Comparison of ENCODE assay signal across 16 cellular contexts in the genomic region with DNA sequence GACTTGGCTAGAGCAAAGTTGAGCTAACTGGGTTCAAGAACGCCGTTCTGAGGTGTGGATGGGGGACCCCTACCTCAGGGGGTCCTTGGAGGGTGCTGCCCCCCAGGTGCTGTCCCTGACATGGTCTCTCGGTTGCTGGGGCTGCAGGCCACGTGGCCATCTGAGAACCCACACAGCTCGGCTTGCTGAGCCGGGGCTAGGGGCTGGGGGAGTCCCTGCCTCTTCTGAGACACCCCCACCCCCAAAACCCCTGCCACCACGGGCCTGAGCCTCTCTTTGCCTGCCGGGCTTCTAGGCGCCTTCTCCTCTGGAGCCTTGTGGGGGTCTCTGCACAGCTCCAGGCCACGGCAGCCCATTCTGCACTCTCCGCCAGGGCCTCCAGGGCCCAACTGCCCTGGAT. TPM values are rescaled to one million over a fixed set of nuclear protein-coding genes. Genes with fewer than 3 reads are reported as not detected.
DNase-seq lines count a peak whose midpoint lies in the region; ATAC-seq and TF ChIP-seq lines count a peak whose summit lies in the region.
"Had no signal": no experiment of that assay in that cellular context is flagged by ENCODE, and none has a peak within 500 bp of the region (broad histone marks: within the 10 kb centered on the region; RNA-seq: fewer than 3 reads in every experiment).

No MANE protein-coding gene starts in this region.

- H3K27ac ChIP-seq in GM23338 (ENCODE audit: low read depth) (no peak overlapping the region), trophoblast cell (ENCODE audit: low read depth, low read length) (no peak overlapping the region)

- CTCF ChIA-PET in Caco-2 (lab: Charles Lee) (interaction anchor here (1.5 kb wide), 1 partner anchor 12 kb away, joined by 5 read pairs; no protein-coding TSS in a partner anchor), MCF 10A (lab: Yijun Ruan, JAX) (interaction anchor here (1.5 kb wide), 1 partner anchor 147 kb away, joined by 4 read pairs; no protein-coding TSS in a partner anchor)

- no peak overlapping the region for H2AK5ac ChIP-seq in trophoblast cell (ENCODE audit: low read length)

- H4K8ac ChIP-seq in trophoblast cell (ENCODE audit: low read depth, low read length), result no peak overlapping the region

- H3K36me3 ChIP-seq in Caco-2 (ENCODE audit: control insufficient read depth, insufficient read depth, low read length) (no peaks in the 10 kb centered on the region), GM23338 (ENCODE audit: insufficient read depth) (no peaks in the 10 kb centered on the region), trophoblast cell (ENCODE audit: control insufficient read depth in 1 of 2, insufficient read depth in 2 of 2, low read length in 2 of 2) (no peaks in the 10 kb centered on the region)
- H3K36me3 ChIP-seq: HAP-1 had no signal

- H4K91ac ChIP-seq in trophoblast cell (ENCODE audit: low read depth, low read length), result peak overlapping the region; percentile 32

- H3K9me3 Mint-ChIP-seq in Caco-2 (ENCODE audit: unreplicated experiment) (no peaks in the 10 kb centered on the region), GM23338 (no peaks in the 10 kb centered on the region), MCF 10A (ENCODE audit: unreplicated experiment) (no peaks in the 10 kb centered on the region)
- H3K9me3 Mint-ChIP-seq: HFFc6 had no signal

- H3K27me3 Mint-ChIP-seq in Caco-2 (ENCODE audit: insufficient read depth, unreplicated experiment), result no peaks in the 10 kb centered on the region
- peaks cover 3% of the 10 kb centered on the region for H3K27me3 Mint-ChIP-seq in GM23338 (ENCODE audit: insufficient read depth, low read depth, poor library complexity)
- no peaks in the 10 kb centered on the region for H3K27me3 Mint-ChIP-seq in MCF 10A (ENCODE audit: insufficient read depth, unreplicated experiment)
- H3K27me3 Mint-ChIP-seq: CD4-positive, alpha-beta memory T cell had no signal

- H3K4me1 Mint-ChIP-seq in Caco-2 (ENCODE audit: low read depth, unreplicated experiment) (peaks cover 53% of the 10 kb centered on the region), GM23338 (peaks cover 5% of the 10 kb centered on the region; the same call in 2 of the 3 replicates), MCF 10A (ENCODE audit: insufficient read depth, unreplicated experiment) (no peaks in the 10 kb centered on the region)
- H3K4me1 Mint-ChIP-seq: CD4-positive, alpha-beta memory T cell had no signal

- H3K27ac Mint-ChIP-seq in Caco-2 (ENCODE audit: unreplicated experiment) (peak overlapping the region; percentile 44), GM23338 (no peak overlapping the region; the same call in 1 of the 2 replicates), MCF 10A (ENCODE audit: low read depth, unreplicated experiment) (no peak overlapping the region)
- H3K27ac Mint-ChIP-seq: CD4-positive, alpha-beta memory T cell; HFFc6 had no signal

- POLR2A ChIA-PET in Caco-2 (lab: Charles Lee) (no interaction called here), MCF 10A (lab: Yijun Ruan, JAX) (interaction anchor here (0.9 kb wide), 1 partner anchor 36 kb away, joined by 4 read pairs; no protein-coding TSS in a partner anchor)

- peak overlapping the region; percentile 51 for H2BK12ac ChIP-seq in trophoblast cell (ENCODE audit: low read length)

- no peaks in the 10 kb centered on the region for H3K36me3 Mint-ChIP-seq in Caco-2 (ENCODE audit: insufficient read depth, unreplicated experiment)
- H3K36me3 Mint-ChIP-seq in GM23338 (ENCODE audit: low read depth), result no peaks in the 10 kb centered on the region
- no peaks in the 10 kb centered on the region for H3K36me3 Mint-ChIP-seq in MCF 10A (ENCODE audit: insufficient read depth, unreplicated experiment)
- H3K36me3 Mint-ChIP-seq: CD4-positive, alpha-beta memory T cell had no signal

- H4K12ac ChIP-seq in trophoblast cell (ENCODE audit: low read depth, low read length), result no peak overlapping the region

- WGBS in trophoblast cell (ENCODE audit: extremely low coverage, insufficient coverage, insufficient read length), result no CpG with 5 or more reads among the region's 11 CpGs

- no peak overlapping the region for H3K18ac ChIP-seq in trophoblast cell (ENCODE audit: low read length)

- no peak overlapping the region for H3K9ac ChIP-seq in trophoblast cell (ENCODE audit: low read length)

- no peaks in the 10 kb centered on the region for H3K9me3 ChIP-seq in Caco-2
- no peaks in the 10 kb centered on the region for H3K9me3 ChIP-seq in trophoblast cell (ENCODE audit: insufficient read depth, low read depth, low read length)
- H3K9me3 ChIP-seq: HAP-1 had no signal

- no peak overlapping the region for H2BK5ac ChIP-seq in trophoblast cell (ENCODE audit: low read depth, low read length, poor library complexity)

- ATAC-seq in GM23338, result no peak
- no peak for ATAC-seq in GM19395 (IDR thresholded peaks at IDR 0.05; ENCODE audit: unreplicated experiment)
- no peak for ATAC-seq in GM21447 (IDR thresholded peaks at IDR 0.05; ENCODE audit: unreplicated experiment)

- no peaks in the 10 kb centered on the region for H4K20me1 ChIP-seq in GM23338 (replicated peaks; ENCODE audit: insufficient read depth)

- H3K27me3 ChIP-seq in Caco-2 (replicated peaks; ENCODE audit: control insufficient read depth, insufficient read depth, low read length), result no peaks in the 10 kb centered on the region
- H3K27me3 ChIP-seq in GM23338 (ENCODE audit: insufficient read depth), result no peaks in the 10 kb centered on the region
- no peaks in the 10 kb centered on the region for H3K27me3 ChIP-seq in trophoblast cell (ENCODE audit: insufficient read depth, low read length)

- no peak overlapping the region for H3K4me2 ChIP-seq in GM23338
- H3K4me2 ChIP-seq in trophoblast cell (ENCODE audit: low read length), result no peak overlapping the region

- no peaks in the 10 kb centered on the region for H3K9me2 ChIP-seq in GM23338 (ENCODE audit: insufficient read depth)

- BruUV-seq in Caco-2 (replicated peaks; lab: Mats Ljungman, UMichigan), result no TSS peak
- no TSS peak for BruUV-seq in MCF 10A (replicated peaks; lab: Mats Ljungman, UMichigan)

- H3F3A ChIP-seq in GM23338 (replicated peaks; ENCODE audit: low read depth), result no peaks in the 10 kb centered on the region

- H3K79me1 ChIP-seq in trophoblast cell (ENCODE audit: low read length), result peaks cover 18% of the 10 kb centered on the region

- H2BK120ac ChIP-seq in trophoblast cell (ENCODE audit: insufficient read depth, low read length, poor library complexity), result peak overlapping the region; percentile 17

- H3K4me1 ChIP-seq in Caco-2 (peaks cover 85% of the 10 kb centered on the region), GM23338 (ENCODE audit: insufficient read depth) (no peaks in the 10 kb centered on the region), trophoblast cell (ENCODE audit: control insufficient read depth in 1 of 2, insufficient read depth in 2 of 2, low read length in 2 of 2) (peaks cover 24 to 40% of the 10 kb centered on the region in 2 experiments)
- H3K4me1 ChIP-seq: HAP-1 had no signal

- no peak overlapping the region for H3K4ac ChIP-seq in trophoblast cell (ENCODE audit: low read depth, low read length)

- H3K14ac ChIP-seq in trophoblast cell (ENCODE audit: low read length), result no peak overlapping the region

- H2AFZ ChIP-seq in GM23338, result peak overlapping the region; percentile 23; the same call in 1 of the 2 replicates
- H2AFZ ChIP-seq in trophoblast cell (ENCODE audit: insufficient read depth, low read length, poor library complexity), result no peak overlapping the region

- no peak for TF ChIP-seq CTCF in Caco-2 (IDR thresholded peaks at IDR 0.05; ENCODE audit: insufficient read depth in 1 of 2, low read depth in 1 of 2, low read length in 1 of 2, severe bottlenecking in 1 of 2, unreplicated experiment in 1 of 2)
- no peak for TF ChIP-seq CTCF in GM23338 (conservative IDR thresholded peaks at IDR 0.05; ENCODE audit: low read depth in 2 of 2)
- TF ChIP-seq CTCF in MCF 10A (IDR thresholded peaks at IDR 0.05; ENCODE audit: unreplicated experiment), result no peak

- intact Hi-C loops in Caco-2 (cut with micrococcal nuclease; ENCODE audit: unreplicated experiment), result no loop called here
- intact Hi-C loops in MCF 10A (cut with micrococcal nuclease), result no loop called here

- H3K79me2 ChIP-seq in GM23338 (replicated peaks; ENCODE audit: insufficient read depth) (no peaks in the 10 kb centered on the region), trophoblast cell (ENCODE audit: control insufficient read depth, insufficient read depth, low read length, poor library complexity) (no peaks in the 10 kb centered on the region)

- H3K4me3 Mint-ChIP-seq in Caco-2 (ENCODE audit: unreplicated experiment), result no peak overlapping the region
- no peak overlapping the region for H3K4me3 Mint-ChIP-seq in GM23338
- H3K4me3 Mint-ChIP-seq in MCF 10A (ENCODE audit: unreplicated experiment), result no peak overlapping the region
- H3K4me3 Mint-ChIP-seq: CD4-positive, alpha-beta memory T cell; HFFc6 had no signal

- H3K4me3 ChIP-seq in Caco-2 (ENCODE audit: low read depth, low read length), result no peak overlapping the region
- no peak overlapping the region for H3K4me3 ChIP-seq in GM23338
- no peak overlapping the region for H3K4me3 ChIP-seq in trophoblast cell (ENCODE audit: low read depth, low read length)
- H3K4me3 ChIP-seq: HAP-1 had no signal

- H3K23ac ChIP-seq in trophoblast cell (ENCODE audit: low read length), result no peak overlapping the region

- DNase-seq in Caco-2 (no peak), GM23338 (ENCODE audit: low spot score) (no peak), trophoblast cell (no peak), MCF 10A (ENCODE audit: unreplicated experiment) (no peak)
- DNase-seq: C1 segment of cervical spinal cord; CD4-positive, alpha-beta memory T cell; COR-L47; DMS 273 treated with DMSO at 0.1 percent for 48 hours; DMS79 treated with DMSO at 0.1 percent for 48 hours; GF-D8; GOT3; HFFc6 had no signal

TF ChIP-seq in GM23338, 12 proteins besides CTCF, POLR2A, EP300 and RAD21 (continues in another document):
- TF ChIP-seq CREB1 (CRISPR knock-in tag; IDR thresholded peaks at IDR 0.05; ENCODE audit: low read depth) (no peak), EZH2 (IDR thresholded peaks at IDR 0.05; ENCODE audit: low read depth, unreplicated experiment) (no peak)

RNA-seq across cellular contexts. Expression of gene LAMA1, which starts 52.0 kb away (rescaled TPM):
- total RNA-seq in Caco-2 (2022) (122 and 129 TPM in 2 replicates), MCF 10A (2022) (9.6 and 11.3 TPM in 2 replicates)
- total RNA-seq in GM23338 (2014; rRNA removed; shearing (Covaris generic)), result 47.6 and 52.3 TPM in 2 replicates
- 14.8 and 15.9 TPM in 2 replicates for polyA plus RNA-seq in GM23338 (2016; fragmentation: Nextera tagmentation; extraction: Ambion mirVana)
- polyA plus RNA-seq in trophoblast cell (2013), result 113 and 116 TPM in 2 replicates
- total RNA-seq: A673; CD4-positive, alpha-beta memory T cell had no signal
- polyA plus RNA-seq: CD4-positive, alpha-beta memory T cell had no signal
